Comparison of ENCODE assay signal across 14 cellular contexts in genomic region chr14:102221026-102221425, GRCh38.
A peak's percentile ranks its signal among the peaks of the same experiment; 100 is the strongest.
DNase-seq lines count a peak whose midpoint lies in the region; ATAC-seq and TF ChIP-seq lines count a peak whose summit lies in the region.
"Had no signal": no experiment of that assay in that cellular context is flagged by ENCODE, and none has a peak within 500 bp of the region (broad histone marks: within the 10 kb centered on the region; RNA-seq: fewer than 3 reads in every experiment).

No MANE protein-coding gene starts in this region.

- H3K9ac ChIP-seq in mammary epithelial cell (ENCODE audit: insufficient read depth, low read length), result no peak overlapping the region

- H3K4me1 Mint-ChIP-seq in activated CD8-positive, alpha-beta memory T cell treated with anti-CD3 and anti-CD28 coated beads, Interleukin-2, amount 10 ng/mL, durations not matched to agents 7 days and 5 days, result peaks cover 11% of the 10 kb centered on the region

- no peak for ATAC-seq in activated CD8-positive, alpha-beta memory T cell treated with anti-CD3 and anti-CD28 coated beads, Interleukin-2, amount 10 ng/mL, durations not matched to agents 7 days and 5 days
- ATAC-seq in GM21367 (IDR thresholded peaks at IDR 0.05; ENCODE audit: unreplicated experiment) (no peak), GM18907 (IDR thresholded peaks at IDR 0.05; ENCODE audit: unreplicated experiment) (no peak)

- peak in 1 of 2 donors; percentile 24 for TF ChIP-seq CTCF in mammary epithelial cell (conservative IDR thresholded peaks at IDR 0.05 in 1 of 2, IDR thresholded peaks at IDR 0.05 in 1 of 2; ENCODE audit: extremely low read depth in 1 of 2, insufficient read depth in 1 of 2, low read depth in 1 of 2, low read length in 2 of 2)

- CTCF ChIA-PET in activated CD8-positive, alpha-beta memory T cell treated with anti-CD3 and anti-CD28 coated beads, Interleukin-2, amount 10 ng/mL, durations not matched to agents 7 days and 5 days (lab: Charles Lee), result no interaction called here
- CTCF ChIA-PET in mammary epithelial cell (lab: Charles Lee; ENCODE audit: low non-redundant PET), result no interaction called here

- no peaks in the 10 kb centered on the region for H3K27me3 ChIP-seq in mammary epithelial cell (ENCODE audit: insufficient read depth, low read length)
- H3K27me3 ChIP-seq: tibial artery had no signal

- no TSS peak for BruUV-seq in mammary epithelial cell (replicated peaks; lab: Mats Ljungman, UMichigan)

- H3K4me3 ChIP-seq in mammary epithelial cell (replicated peaks in 1 of 3; ENCODE audit: insufficient read depth in 1 of 3, low read depth in 2 of 3, low read length in 3 of 3), result no peak overlapping the region
- no peak overlapping the region for H3K4me3 ChIP-seq in mesodermal cell (ENCODE audit: extremely low read depth, insufficient read depth, low read length, poor library complexity, severe bottlenecking)
- H3K4me3 ChIP-seq: tibial artery had no signal

- H3K27me3 Mint-ChIP-seq in activated CD8-positive, alpha-beta memory T cell treated with anti-CD3 and anti-CD28 coated beads, Interleukin-2, amount 10 ng/mL, durations not matched to agents 7 days and 5 days, result no peaks in the 10 kb centered on the region

- H3K27ac Mint-ChIP-seq in activated CD8-positive, alpha-beta memory T cell treated with anti-CD3 and anti-CD28 coated beads, Interleukin-2, amount 10 ng/mL, durations not matched to agents 7 days and 5 days, result peak overlapping the region; percentile 32

- peaks cover 34% of the 10 kb centered on the region for H3K79me2 ChIP-seq in mammary epithelial cell (ENCODE audit: insufficient read depth, low read length)

- dilution Hi-C loops in mammary epithelial cell (cut with HindIII; ENCODE audit: low sequenced_read_pairs), result no loop called here

- H2AFZ ChIP-seq in mammary epithelial cell (ENCODE audit: low read depth, low read length), result peak overlapping the region; percentile 11

- peaks cover 3% of the 10 kb centered on the region for H3K36me3 Mint-ChIP-seq in activated CD8-positive, alpha-beta memory T cell treated with anti-CD3 and anti-CD28 coated beads, Interleukin-2, amount 10 ng/mL, durations not matched to agents 7 days and 5 days

- no peak overlapping the region for H3K4me3 Mint-ChIP-seq in activated CD8-positive, alpha-beta memory T cell treated with anti-CD3 and anti-CD28 coated beads, Interleukin-2, amount 10 ng/mL, durations not matched to agents 7 days and 5 days

- 2% methylated on average over 7 of the region's 7 CpGs for WGBS in mammary epithelial cell (ENCODE audit: low coverage, missing lambda C conversion rate)
- 58 to 75% methylated on average over 4 of the region's 7 CpGs for WGBS in mesodermal cell (ENCODE audit: insufficient coverage in 2 of 2), 2 experiments

- H3K9me3 ChIP-seq in mammary epithelial cell (replicated peaks; ENCODE audit: insufficient read depth, low read length) (no peaks in the 10 kb centered on the region), mesodermal cell (ENCODE audit: control insufficient read depth, low read length) (no peaks in the 10 kb centered on the region)
- H3K9me3 ChIP-seq: tibial artery had no signal

- H4K20me1 ChIP-seq in mammary epithelial cell (ENCODE audit: insufficient read depth, low read length), result no peaks in the 10 kb centered on the region

- H3K9me3 Mint-ChIP-seq in activated CD8-positive, alpha-beta memory T cell treated with anti-CD3 and anti-CD28 coated beads, Interleukin-2, amount 10 ng/mL, durations not matched to agents 7 days and 5 days (ENCODE audit: low read depth), result no peaks in the 10 kb centered on the region

- H3K27ac ChIP-seq in mammary epithelial cell (ENCODE audit: insufficient read depth, low read depth, low read length), result no peak overlapping the region
- H3K27ac ChIP-seq in mesodermal cell (ENCODE audit: low read depth, low read length, severe bottlenecking), result peak overlapping the region; percentile 6
- H3K27ac ChIP-seq: tibial artery had no signal

- H3K36me3 ChIP-seq in mammary epithelial cell (ENCODE audit: insufficient read depth, low read length) (no peaks in the 10 kb centered on the region), mesodermal cell (ENCODE audit: control insufficient read depth, insufficient read depth, low read length) (peaks cover 23% of the 10 kb centered on the region)

- intact Hi-C loops in mammary epithelial cell (cut with micrococcal nuclease), result loop anchor here (1.0 to 2.0 kb wide), 2 partner anchors 93 to 260 kb away; no protein-coding TSS in a partner anchor

- DNase-seq in activated CD8-positive, alpha-beta memory T cell treated with anti-CD3 and anti-CD28 coated beads, Interleukin-2, amount 10 ng/mL, durations not matched to agents 7 days and 5 days, result no peak
- no peak for DNase-seq in activated CD8-positive, alpha-beta memory T cell treated with anti-CD3 and anti-CD28 coated beads, Interleukin-2, amount 50 U/mL, for 4 hours
- DNase-seq in HT1080 (ENCODE audit: low read depth), result peak; percentile 74
- DNase-seq in mammary epithelial cell, result peak; percentile 47
- no peak for DNase-seq in Kasumi-1 (lab: John Stamatoyannopoulos, UW)
- DNase-seq: KBM-7, NCI-H1436, posterior cingulate gyrus, SHP77, T1000, tibial artery had no signal

- peak overlapping the region; percentile 35 for H3K4me2 ChIP-seq in mammary epithelial cell (ENCODE audit: insufficient read depth, low read depth, low read length)

- peaks cover 19% of the 10 kb centered on the region for H3K4me1 ChIP-seq in mammary epithelial cell (ENCODE audit: insufficient read depth, low read length)
- peaks cover 5% of the 10 kb centered on the region for H3K4me1 ChIP-seq in mesodermal cell (ENCODE audit: control insufficient read depth, insufficient read depth, low read length, poor library complexity, severe bottlenecking)

- in situ Hi-C loops in mammary epithelial cell (cut with MboI; ENCODE audit: low sequenced_read_pairs in 2 of 2), result no loop called here

Comparison
In these comparisons a context has a peak if more than half of its experiments do, and no peak if none do; other contexts are left out.
1. DNase-seq: peak in HT1080 (single experiment) and mammary epithelial cell (single experiment); none in activated CD8-positive, alpha-beta memory T cell treated with anti-CD3 and anti-CD28 coated beads, Interleukin-2, amount 10 ng/mL, durations not matched to agents 7 days and 5 days (single experiment), activated CD8-positive, alpha-beta memory T cell treated with anti-CD3 and anti-CD28 coated beads, Interleukin-2, amount 50 U/mL, for 4 hours (single experiment) and Kasumi-1 (0 of 2).